In genomic region chr18:158128-159036, GRCh38 we compare ENCODE assay signal across 1 cellular context.
TF ChIP-seq lines count a peak whose summit lies in the region.

Gene USP14, plus strand, starts transcription at chr18:158557. Its CDS starts 142 bp downstream, at chr18:158699.

TF ChIP-seq in K562, 482 proteins besides CTCF, POLR2A, EP300 and RAD21 (continued from another document):
- TF ChIP-seq ZHX1 (conservative IDR thresholded peaks at IDR 0.05; ENCODE audit: low read length) (0 out of 2 replicates have a peak, but pooled peaks have one; percentile 45), HMG20B (CRISPR knock-in tag; IDR thresholded peaks at IDR 0.05) (no peak)
